Comparison of ENCODE assay signal across 8 cellular contexts in the genomic region with DNA sequence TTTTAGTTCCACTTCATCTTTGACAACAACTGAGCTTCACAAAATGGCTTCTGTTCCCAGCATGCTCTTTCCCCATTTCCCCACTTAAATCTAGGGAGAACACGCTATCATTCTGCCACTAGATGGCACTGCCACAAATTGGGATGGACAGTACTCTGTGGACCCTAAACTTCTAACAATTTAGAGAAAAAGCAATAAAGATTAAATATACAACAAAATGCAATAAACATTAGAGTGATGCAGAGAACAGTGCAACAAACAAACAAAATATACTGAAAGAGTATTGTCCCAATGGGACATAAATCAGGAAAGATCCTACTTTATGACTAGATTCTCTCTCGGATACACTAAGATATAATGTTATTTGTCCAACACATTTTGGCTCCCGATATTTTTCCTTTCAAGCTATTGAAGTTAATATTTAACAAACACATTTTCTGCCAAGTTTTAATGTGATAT.
DNase-seq lines count a peak whose midpoint lies in the region; ATAC-seq and TF ChIP-seq lines count a peak whose summit lies in the region.

No MANE protein-coding gene starts in this region.

- H3K4me1 Mint-ChIP-seq in activated naive CD4-positive, alpha-beta T cell treated with anti-CD3 and anti-CD28 coated beads for 36 hours (ENCODE audit: low read depth): peaks cover 4% of the 10 kb centered on the region

- H3K36me3 Mint-ChIP-seq in activated naive CD4-positive, alpha-beta T cell treated with anti-CD3 and anti-CD28 coated beads for 36 hours (ENCODE audit: low read depth): no peaks in the 10 kb centered on the region

- DNase-seq in DMS53 (lab: John Stamatoyannopoulos, UW): peak; percentile 79
- DNase-seq in MM.1S: peak; percentile 64
- peak; percentile 53 for DNase-seq in activated naive CD4-positive, alpha-beta T cell treated with anti-CD3 and anti-CD28 coated beads for 36 hours
- DNase-seq in hepatocyte (ENCODE audit: low spot score): peak; percentile 64
- peak; percentile 6 to 19 for DNase-seq in stimulated activated CD4-positive, alpha-beta T cell treated with anti-CD3 and anti-CD28 coated beads, Interleukin-4, amount 100 ng/mL, for 48 hours (ENCODE audit: low read depth in 2 of 2)
- DNase-seq in NCI-H2029 treated with DMSO at 0.1 percent for 48 hours (lab: John Stamatoyannopoulos, UW): no peak
- DNase-seq in effector memory CD4-positive, alpha-beta T cell: no peak

- H3K9me3 ChIP-seq in MM.1S (replicated peaks; ENCODE audit: insufficient read depth, low read length) (no peaks in the 10 kb centered on the region), hepatocyte (ENCODE audit: low read depth) (no peaks in the 10 kb centered on the region)
- H3K9me3 ChIP-seq in effector memory CD4-positive, alpha-beta T cell (ENCODE audit: control insufficient read depth, low read length): no peaks in the 10 kb centered on the region

- no peaks in the 10 kb centered on the region for H3K79me2 ChIP-seq in MM.1S (ENCODE audit: low read length)
- no peaks in the 10 kb centered on the region for H3K79me2 ChIP-seq in hepatocyte

- no peak overlapping the region for H3K27ac ChIP-seq in MM.1S (ENCODE audit: low read length)
- H3K27ac ChIP-seq in hepatocyte: no peak overlapping the region
- H3K27ac ChIP-seq in effector memory CD4-positive, alpha-beta T cell (ENCODE audit: insufficient read depth, low read length, poor library complexity, severe bottlenecking): no peak overlapping the region

- no peak overlapping the region for H3K9ac ChIP-seq in MM.1S (ENCODE audit: low read length)

- H4K20me1 ChIP-seq in MM.1S (ENCODE audit: insufficient read depth, low read length) (no peaks in the 10 kb centered on the region), hepatocyte (ENCODE audit: insufficient read depth, poor library complexity, severe bottlenecking) (no peaks in the 10 kb centered on the region)

- TF ChIP-seq CTCF in MM.1S (IDR thresholded peaks at IDR 0.05; ENCODE audit: low read length): peak; percentile 80
- TF ChIP-seq CTCF in hepatocyte (IDR thresholded peaks at IDR 0.05; ENCODE audit: poor library complexity): peak; percentile 63

- H2AFZ ChIP-seq in MM.1S (ENCODE audit: low read length) (peak overlapping the region; percentile 87), hepatocyte (peak overlapping the region; percentile 77)

- no peaks in the 10 kb centered on the region for H3F3A ChIP-seq in MM.1S (ENCODE audit: insufficient read depth, low read length)

- H3K4me3 Mint-ChIP-seq in activated naive CD4-positive, alpha-beta T cell treated with anti-CD3 and anti-CD28 coated beads for 36 hours: no peak overlapping the region

- peaks cover 2% of the 10 kb centered on the region for H3K27me3 Mint-ChIP-seq in activated naive CD4-positive, alpha-beta T cell treated with anti-CD3 and anti-CD28 coated beads for 36 hours (ENCODE audit: low read depth)

- WGBS in hepatocyte (ENCODE audit: low lambda C conversion rate, missing lambda C conversion rate): 67% methylated on average over 3 of the region's 3 CpGs

- H3K9me2 ChIP-seq in MM.1S (replicated peaks; ENCODE audit: insufficient read depth, low read length): no peaks in the 10 kb centered on the region
- H3K9me2 ChIP-seq in hepatocyte (replicated peaks; ENCODE audit: insufficient read depth): no peaks in the 10 kb centered on the region

- intact Hi-C loops in activated naive CD4-positive, alpha-beta T cell treated with anti-CD3 and anti-CD28 coated beads for 36 hours (cut with micrococcal nuclease): loop anchor here (5.0 kb wide), 2 partner anchors 118 to 128 kb away; no protein-coding TSS in a partner anchor

- H3K4me3 ChIP-seq in MM.1S (ENCODE audit: low read length): no peak overlapping the region
- H3K4me3 ChIP-seq in hepatocyte: no peak overlapping the region
- no peak overlapping the region for H3K4me3 ChIP-seq in effector memory CD4-positive, alpha-beta T cell (ENCODE audit: insufficient read depth, low read depth, low read length, poor library complexity, severe bottlenecking)

- H3K27ac Mint-ChIP-seq in activated naive CD4-positive, alpha-beta T cell treated with anti-CD3 and anti-CD28 coated beads for 36 hours: no peak overlapping the region

- ATAC-seq in GM19351 (IDR thresholded peaks at IDR 0.05; ENCODE audit: unreplicated experiment): peak; percentile 79

- H3K4me1 ChIP-seq in MM.1S (ENCODE audit: low read length) (peaks cover 7% of the 10 kb centered on the region; the same call in 1 of the 2 replicates), hepatocyte (ENCODE audit: insufficient read depth) (no peaks in the 10 kb centered on the region)
- no peaks in the 10 kb centered on the region for H3K4me1 ChIP-seq in effector memory CD4-positive, alpha-beta T cell (ENCODE audit: control insufficient read depth, insufficient read depth, low read length, poor library complexity, severe bottlenecking)

- no peaks in the 10 kb centered on the region for H3K9me3 Mint-ChIP-seq in activated naive CD4-positive, alpha-beta T cell treated with anti-CD3 and anti-CD28 coated beads for 36 hours

- H3K27me3 ChIP-seq in MM.1S (replicated peaks; ENCODE audit: insufficient read depth, low read length): no peaks in the 10 kb centered on the region
- no peaks in the 10 kb centered on the region for H3K27me3 ChIP-seq in hepatocyte
- no peaks in the 10 kb centered on the region for H3K27me3 ChIP-seq in effector memory CD4-positive, alpha-beta T cell (replicated peaks; ENCODE audit: control insufficient read depth, insufficient read depth, low read length, poor library complexity, severe bottlenecking)

- H3K4me2 ChIP-seq in MM.1S (ENCODE audit: low read depth, low read length): no peak overlapping the region
- H3K4me2 ChIP-seq in hepatocyte: no peak overlapping the region

- H3K36me3 ChIP-seq in MM.1S (replicated peaks; ENCODE audit: insufficient read depth, low read length) (no peaks in the 10 kb centered on the region), hepatocyte (replicated peaks; ENCODE audit: insufficient read depth, low read depth) (no peaks in the 10 kb centered on the region)
- no peaks in the 10 kb centered on the region for H3K36me3 ChIP-seq in effector memory CD4-positive, alpha-beta T cell (ENCODE audit: control insufficient read depth, insufficient read depth, low read length)

- CTCF ChIA-PET in activated naive CD4-positive, alpha-beta T cell treated with anti-CD3 and anti-CD28 coated beads for 36 hours (lab: Charles Lee): interaction anchor here (0.9 to 2.8 kb wide), 4 partner anchors 12 to 117 kb away, joined by 3 to 8 read pairs (median 4); no protein-coding TSS in a partner anchor

Comparison
In these comparisons a context has a peak if more than half of its experiments do, and no peak if none do; other contexts are left out.
1. DNase-seq: peak in DMS53 (single experiment), MM.1S (single experiment), activated naive CD4-positive, alpha-beta T cell treated with anti-CD3 and anti-CD28 coated beads for 36 hours (single experiment), hepatocyte (single experiment) and stimulated activated CD4-positive, alpha-beta T cell treated with anti-CD3 and anti-CD28 coated beads, Interleukin-4, amount 100 ng/mL, for 48 hours (2 of 2); none in NCI-H2029 treated with DMSO at 0.1 percent for 48 hours (single experiment) and effector memory CD4-positive, alpha-beta T cell (0 of 3).